In the genomic region with DNA sequence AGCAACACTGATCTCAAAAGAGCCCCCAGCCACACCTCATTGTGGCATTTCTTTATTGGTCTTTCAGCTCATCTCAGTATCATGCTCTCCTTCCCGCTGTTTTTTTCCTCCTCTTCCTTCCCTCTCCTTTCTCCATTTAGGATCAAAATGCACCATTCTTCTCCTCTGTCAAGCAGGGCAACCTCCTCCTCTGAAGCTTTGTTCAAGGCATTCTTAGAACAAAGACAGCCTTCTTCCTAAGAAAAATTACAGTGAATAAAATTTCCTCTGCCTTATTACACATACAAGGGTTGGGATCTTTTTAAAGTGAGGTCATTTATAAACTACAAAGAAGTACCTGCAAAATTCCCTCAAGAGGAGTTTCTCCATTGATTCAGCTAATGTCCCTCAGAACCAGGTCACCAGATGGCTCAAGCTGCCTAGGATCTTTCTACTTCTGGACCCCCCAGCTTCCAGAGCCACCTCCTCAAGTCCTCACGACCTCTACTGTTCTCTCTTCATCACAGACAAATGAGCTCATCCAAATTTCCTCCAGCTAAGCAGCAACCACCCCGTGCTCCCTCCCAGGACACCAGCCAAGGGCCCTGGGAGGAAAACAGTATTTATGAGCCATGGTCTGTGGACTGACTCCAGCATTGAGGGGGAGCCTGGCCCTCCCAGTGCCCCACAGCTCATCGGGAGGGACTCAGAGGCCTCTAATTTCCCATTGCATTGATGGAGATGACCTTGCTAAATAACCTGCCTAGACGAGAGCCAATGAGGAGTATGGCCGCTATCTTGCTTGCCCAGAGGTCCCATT, we compare ENCODE assay signal across 1 cellular context.
TF ChIP-seq lines count a peak whose summit lies in the region.

No MANE protein-coding gene starts in this region.

TF ChIP-seq in IMR-90, 13 proteins besides CTCF, POLR2A, EP300 and RAD21 (continued from another document):
- TF ChIP-seq, protein P1, sequence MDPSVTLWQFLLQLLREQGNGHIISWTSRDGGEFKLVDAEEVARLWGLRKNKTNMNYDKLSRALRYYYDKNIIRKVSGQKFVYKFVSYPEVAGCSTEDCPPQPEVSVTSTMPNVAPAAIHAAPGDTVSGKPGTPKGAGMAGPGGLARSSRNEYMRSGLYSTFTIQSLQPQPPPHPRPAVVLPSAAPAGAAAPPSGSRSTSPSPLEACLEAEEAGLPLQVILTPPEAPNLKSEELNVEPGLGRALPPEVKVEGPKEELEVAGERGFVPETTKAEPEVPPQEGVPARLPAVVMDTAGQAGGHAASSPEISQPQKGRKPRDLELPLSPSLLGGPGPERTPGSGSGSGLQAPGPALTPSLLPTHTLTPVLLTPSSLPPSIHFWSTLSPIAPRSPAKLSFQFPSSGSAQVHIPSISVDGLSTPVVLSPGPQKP (IDR thresholded peaks at IDR 0.05; ENCODE audit: borderline replicate concordance, low read depth, low read length), result no peak
- TF ChIP-seq MAZ (IDR thresholded peaks at IDR 0.05; ENCODE audit: borderline replicate concordance, low read depth, low read length), result no peak
- no peak for TF ChIP-seq MAFK (IDR thresholded peaks at IDR 0.05; ENCODE audit: low read depth, low read length)
- no peak for TF ChIP-seq FOS (IDR thresholded peaks at IDR 0.05; ENCODE audit: low read depth, low read length)
- TF ChIP-seq SMC3 (IDR thresholded peaks at IDR 0.05; ENCODE audit: low read depth, low read length), result no peak
- no peak for TF ChIP-seq CEBPB (IDR thresholded peaks at IDR 0.05; ENCODE audit: low read depth, low read length)
- TF ChIP-seq CHD1 (IDR thresholded peaks at IDR 0.05; ENCODE audit: low read depth, low read length), result no peak
- no peak for TF ChIP-seq MXI1 (IDR thresholded peaks at IDR 0.05; ENCODE audit: borderline replicate concordance, low read depth, low read length)
